8 cellular contexts compared by ENCODE assay signal in the genomic region with DNA sequence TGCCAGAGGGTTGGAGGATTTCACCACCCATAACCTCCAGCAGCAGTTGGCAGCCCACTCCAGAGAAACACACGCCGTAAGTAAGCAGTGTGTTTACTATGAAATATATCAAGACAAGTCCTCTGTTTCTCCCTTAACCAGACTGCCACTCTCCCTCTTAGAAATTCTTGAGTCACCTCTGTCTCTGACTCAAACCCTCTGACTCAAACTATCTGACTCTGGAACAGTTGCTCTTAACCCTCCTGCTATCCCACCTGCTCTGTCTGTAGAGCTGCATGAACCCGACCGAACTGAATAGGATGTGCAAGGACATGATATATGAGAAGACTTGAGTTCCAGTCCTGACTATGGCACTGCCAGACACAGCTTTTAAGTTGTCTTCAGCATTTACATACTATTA. TPM values are rescaled to one million over a fixed set of nuclear protein-coding genes. Genes with fewer than 3 reads are reported as not detected.
DNase-seq lines count a peak whose midpoint lies in the region; ATAC-seq and TF ChIP-seq lines count a peak whose summit lies in the region.

No MANE protein-coding gene starts in this region.

- no peak for TF ChIP-seq CTCF in GM20000 (IDR thresholded peaks at IDR 0.05; ENCODE audit: extremely low read depth, missing control alignments)
- no peak for TF ChIP-seq CTCF in VCaP (conservative IDR thresholded peaks at IDR 0.05)

- ATAC-seq in HG03378 (IDR thresholded peaks at IDR 0.05; ENCODE audit: unreplicated experiment) = no peak

- no peak overlapping the region for H3K4me2 ChIP-seq in mesendoderm (ENCODE audit: low read length)

- no peak overlapping the region for H3K4ac ChIP-seq in mesendoderm (ENCODE audit: low read depth, low read length)

- H3K4me3 ChIP-seq in mesendoderm (ENCODE audit: low read length) = no peak overlapping the region

- H3K4me1 ChIP-seq in mesendoderm (ENCODE audit: control insufficient read depth, low read depth, low read length) = peaks cover 5% of the 10 kb centered on the region

- H3K23ac ChIP-seq in mesendoderm (ENCODE audit: low read length) = no peak overlapping the region

- H3K36me3 ChIP-seq in mesendoderm (ENCODE audit: control insufficient read depth, insufficient read depth, low read length) = no peaks in the 10 kb centered on the region

- H2BK15ac ChIP-seq in mesendoderm (replicated peaks; ENCODE audit: low read depth) = no peak overlapping the region

- H3K79me1 ChIP-seq in mesendoderm (ENCODE audit: low read length) = peaks cover 7% of the 10 kb centered on the region

- H3K79me2 ChIP-seq in mesendoderm (ENCODE audit: control insufficient read depth, insufficient read depth, low read length) = peaks cover 2% of the 10 kb centered on the region

- H3K56ac ChIP-seq in mesendoderm (ENCODE audit: low read length) = no peak overlapping the region

- no peak overlapping the region for H4K5ac ChIP-seq in mesendoderm (ENCODE audit: low read length)

- no peak overlapping the region for H2BK5ac ChIP-seq in mesendoderm (ENCODE audit: low read length)

- no peak overlapping the region for H3K18ac ChIP-seq in mesendoderm (ENCODE audit: low read length)

- H3K9ac ChIP-seq in mesendoderm (ENCODE audit: low read length) = no peak overlapping the region

- H3K27ac ChIP-seq in VCaP (peak overlapping the region; percentile 80), mesendoderm (ENCODE audit: low read depth, low read length) (no peak overlapping the region)

- H2BK120ac ChIP-seq in mesendoderm (ENCODE audit: low read depth, low read length) = no peak overlapping the region

- H2AK5ac ChIP-seq in mesendoderm (ENCODE audit: low read length) = no peak overlapping the region

- no peaks in the 10 kb centered on the region for H3K27me3 ChIP-seq in mesendoderm (ENCODE audit: insufficient read depth, low read length, poor library complexity)

- WGBS in mesendoderm (ENCODE audit: extremely low coverage, insufficient coverage, low lambda C conversion rate) = no CpG with 5 or more reads among the region's 4 CpGs

- DNase-seq in AG08395 (ENCODE audit: low spot score) = peak; percentile 55
- peak; percentile 4 for DNase-seq in GM20000 (ENCODE audit: low spot score)
- peak; percentile 79 for DNase-seq in iris pigment epithelial cell (ENCODE audit: low read depth)
- no peak for DNase-seq in GOT3 (lab: John Stamatoyannopoulos, UW)
- no peak for DNase-seq in hippocampal formation (lab: John Stamatoyannopoulos, UW)
- no peak for DNase-seq in mesendoderm

- no peak overlapping the region for H4K8ac ChIP-seq in mesendoderm (ENCODE audit: low read depth, low read length)

RNA-seq across cellular contexts. Expression of a gene that starts 14.1 kb away (rescaled TPM):
- 9.8 TPM for polyA plus RNA-seq in mesendoderm (2013, experiment 1 of 2)
- 9.4 TPM for polyA plus RNA-seq in mesendoderm (2013, experiment 2 of 2)

RNA-seq across cellular contexts. Expression of a gene that starts 57.1 kb away (rescaled TPM):
- polyA plus RNA-seq in mesendoderm (2013, experiment 1 of 2) = 104 TPM
- 104 TPM for polyA plus RNA-seq in mesendoderm (2013, experiment 2 of 2)

Comparison
In these comparisons a context has a peak if more than half of its experiments do, and no peak if none do; other contexts are left out.
1. DNase-seq: peak in AG08395 (single experiment), GM20000 (single experiment) and iris pigment epithelial cell (single experiment); none in GOT3 (single experiment), hippocampal formation (0 of 2) and mesendoderm (single experiment).